In the genomic region with DNA sequence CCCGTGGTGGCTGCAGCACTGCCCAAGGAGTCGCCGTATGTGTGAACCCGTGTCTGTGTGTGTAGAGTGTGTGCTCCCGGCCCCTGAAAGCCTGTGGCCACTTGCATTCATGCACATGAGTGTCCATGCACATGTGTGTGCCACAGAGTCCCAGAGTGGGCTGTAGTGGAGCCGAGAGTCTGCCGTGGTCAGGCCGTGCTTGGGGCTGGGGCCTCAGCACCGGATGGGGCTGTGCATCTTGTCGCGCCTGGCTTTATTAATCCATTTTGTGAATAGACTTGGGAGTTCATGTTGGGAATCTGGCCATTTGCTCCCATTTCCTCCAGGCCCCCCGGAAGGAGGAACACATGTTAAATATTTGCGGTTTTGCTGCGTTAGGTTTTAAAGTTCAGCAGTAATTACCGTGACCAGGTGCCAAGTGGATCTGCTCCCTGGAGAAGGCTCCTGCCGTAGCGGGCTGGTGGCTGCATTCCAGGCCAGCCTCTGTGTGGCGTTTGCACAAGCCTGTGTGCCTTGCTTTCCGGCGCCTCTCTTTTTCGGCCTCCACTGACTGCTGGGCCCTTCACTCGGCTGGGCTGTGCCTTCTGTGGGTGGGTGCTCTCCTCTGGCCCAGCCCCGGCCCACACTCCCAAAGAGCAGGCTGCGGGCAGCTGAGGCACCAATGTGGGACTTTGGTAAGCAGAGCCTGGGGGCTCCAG, we compare ENCODE assay signal across 25 cellular contexts.
DNase-seq lines count a peak whose midpoint lies in the region; ATAC-seq, FAIRE-seq and TF ChIP-seq lines count a peak whose summit lies in the region.
"Had no signal": no experiment of that assay in that cellular context is flagged by ENCODE, and none has a peak within 500 bp of the region (broad histone marks: within the 10 kb centered on the region; RNA-seq: fewer than 3 reads in every experiment).

No MANE protein-coding gene starts in this region.

- no peak overlapping the region for H3K27ac Mint-ChIP-seq in MCF 10A (ENCODE audit: low read depth, unreplicated experiment)
- H3K27ac Mint-ChIP-seq: brain; CD8-positive, alpha-beta T cell; mesothelial cell of epicardium; naive thymus-derived CD4-positive, alpha-beta T cell had no signal

- intact Hi-C loops in HepG2 (cut with micrococcal nuclease; ENCODE audit: unreplicated experiment) = no loop called here
- intact Hi-C loops in right lobe of liver (cut with DNase I) = no loop called here
- intact Hi-C loops in MCF 10A (cut with micrococcal nuclease) = no loop called here
- intact Hi-C loops in vagina (cut with DNase I) = no loop called here

- H3K36me3 ChIP-seq in HepG2 (replicated peaks in 1 of 2; ENCODE audit: control insufficient read depth in 1 of 2, insufficient read depth in 2 of 2, low read length in 2 of 2) (no peaks in the 10 kb centered on the region), right lobe of liver (no peaks in the 10 kb centered on the region), iPS-15b (ENCODE audit: control insufficient read depth, insufficient read depth, low read length) (peaks cover 1% of the 10 kb centered on the region), vagina (no peaks in the 10 kb centered on the region)
- H3K36me3 ChIP-seq: stomach, thyroid gland had no signal

- no peak overlapping the region for H2AFZ ChIP-seq in HepG2 (ENCODE audit: low read length)

- no peaks in the 10 kb centered on the region for H3K79me2 ChIP-seq in HepG2 (ENCODE audit: insufficient read depth, low read length)

- in situ Hi-C loops in HepG2 (cut with HindIII; ENCODE audit: extremely low pct_ligation_motif_present, low pct_unique_long_range_greater_than_20kb) = no loop called here

- peaks cover 3 to 27% of the 10 kb centered on the region in 2 experiments; a peak in 2 of 5 replicates for H3K27me3 ChIP-seq in HepG2 (ENCODE audit: control insufficient read depth in 1 of 2, insufficient read depth in 2 of 2, low read length in 2 of 2)
- H3K27me3 ChIP-seq in right lobe of liver = no peaks in the 10 kb centered on the region
- H3K27me3 ChIP-seq in iPS-15b (ENCODE audit: control insufficient read depth, insufficient read depth, low read length) = no peaks in the 10 kb centered on the region
- H3K27me3 ChIP-seq in vagina = no peaks in the 10 kb centered on the region
- H3K27me3 ChIP-seq: thyroid gland had no signal

- TF ChIP-seq RAD21 in HepG2 (CRISPR knock-in tag; IDR thresholded peaks at IDR 0.05) = no peak

- FAIRE-seq in HepG2 (lab: Jason Lieb, UNC) = no peak
- FAIRE-seq: G401.6 had no signal

- H3K9ac ChIP-seq in HepG2 (ENCODE audit: insufficient read depth, low read depth, low read length) (no peak overlapping the region), iPS-15b (ENCODE audit: low read depth, low read length) (peak overlapping the region; percentile 37)

- POLR2A ChIA-PET in HepG2 (lab: Yijun Ruan, JAX) (no interaction called here), MCF 10A (lab: Yijun Ruan, JAX) (no interaction called here)

- ATAC-seq in HepG2 (peak; percentile 63; the same call in 2 of the 3 replicates), right lobe of liver (no peak), HG02798 (IDR thresholded peaks at IDR 0.05; ENCODE audit: poor library complexity, unreplicated experiment) (no peak)
- ATAC-seq: CD8-positive, alpha-beta T cell; left ventricle myocardium superior; naive thymus-derived CD4-positive, alpha-beta T cell had no signal

- TF ChIP-seq CTCF in HepG2 (CRISPR knock-in tag; IDR thresholded peaks at IDR 0.05) = no peak
- no peak for TF ChIP-seq CTCF in right lobe of liver (IDR thresholded peaks at IDR 0.05)
- no peak for TF ChIP-seq CTCF in MCF 10A (IDR thresholded peaks at IDR 0.05; ENCODE audit: unreplicated experiment)
- no peak for TF ChIP-seq CTCF in vagina (IDR thresholded peaks at IDR 0.05)

- H3K27ac ChIP-seq in HepG2 (ENCODE audit: extremely low read length, insufficient read depth, low read length) (no peak overlapping the region), right lobe of liver (no peak overlapping the region), vagina (no peak overlapping the region)
- H3K27ac ChIP-seq: skin epidermis, stomach, thyroid gland had no signal

- H3K4me3 Mint-ChIP-seq in MCF 10A (ENCODE audit: unreplicated experiment) = no peak overlapping the region
- H3K4me3 Mint-ChIP-seq: brain; CD8-positive, alpha-beta T cell; mesothelial cell of epicardium; naive thymus-derived CD4-positive, alpha-beta T cell had no signal

- H3K4me1 ChIP-seq in HepG2 (ENCODE audit: insufficient read depth, low read length) (no peaks in the 10 kb centered on the region), right lobe of liver (no peaks in the 10 kb centered on the region), iPS-15b (ENCODE audit: control insufficient read depth, insufficient read depth, low read length) (no peaks in the 10 kb centered on the region), vagina (no peaks in the 10 kb centered on the region)
- H3K4me1 ChIP-seq: stomach, thyroid gland had no signal

- 19% methylated on average over 14 of the region's 24 CpGs for WGBS in HepG2 (ENCODE audit: low lambda C conversion rate)
- WGBS in right lobe of liver (ENCODE audit: insufficient coverage, low coverage, low lambda C conversion rate, missing lambda C conversion rate) = 42% methylated on average over 8 of the region's 24 CpGs

- CTCF ChIA-PET in HepG2 (lab: Yijun Ruan, JAX; ENCODE audit: low intra/inter-chr PET ratio, low total read pairs) = no interaction called here
- CTCF ChIA-PET in MCF 10A (lab: Yijun Ruan, JAX) = no interaction called here

- BruUV-seq in HepG2 (replicated peaks; lab: Mats Ljungman, UMichigan) = no TSS peak
- BruUV-seq in MCF 10A (replicated peaks; lab: Mats Ljungman, UMichigan) = no TSS peak

- TF ChIP-seq EP300 in HepG2 (IDR thresholded peaks at IDR 0.05; ENCODE audit: low read depth in 2 of 2, low read length in 2 of 2) (no peak), HepG2 (CRISPR knock-in tag; IDR thresholded peaks at IDR 0.05; ENCODE audit: borderline replicate concordance) (no peak)

- no peaks in the 10 kb centered on the region for H3K27me3 Mint-ChIP-seq in MCF 10A (ENCODE audit: insufficient read depth, unreplicated experiment)

- peaks cover 7% of the 10 kb centered on the region for H3K9me3 Mint-ChIP-seq in MCF 10A (ENCODE audit: unreplicated experiment)
- H3K9me3 Mint-ChIP-seq: mesothelial cell of epicardium had no signal

- DNase-seq in HepG2 (ENCODE audit: low spot score) = no peak
- no peak for DNase-seq in right lobe of liver
- DNase-seq in NCI-H69 (lab: John Stamatoyannopoulos, UW) = peak; percentile 42
- no peak for DNase-seq in activated naive CD4-positive, alpha-beta T cell treated with anti-CD3 and anti-CD28 coated beads, Interleukin-2, amount 50 U/mL, for 16 hours
- no peak for DNase-seq in MCF 10A (ENCODE audit: unreplicated experiment)
- no peak for DNase-seq in vagina (ENCODE audit: extremely low spot score in 2 of 2)
- DNase-seq: activated CD4-positive, alpha-beta T cell treated with anti-CD3 and anti-CD28 coated beads for 4 hours; activated gamma-delta T cell treated with Interleukin-2 at 50 U/mL for 16 hours; activated T-cell treated with anti-CD3 and anti-CD28 coated beads, Interleukin-2, amount 50 U/mL, for 1 hour; CD8-positive, alpha-beta T cell; DMS153; hypothalamus; left ventricle myocardium superior; naive thymus-derived CD4-positive, alpha-beta T cell; NCI-H1048; NCI-H510A; occipital lobe; stomach; thyroid gland had no signal

- no peaks in the 10 kb centered on the region for H4K20me1 ChIP-seq in HepG2 (ENCODE audit: insufficient read depth, low read length)

- no peak overlapping the region for H3K4me3 ChIP-seq in HepG2 (replicated peaks in 1 of 3; ENCODE audit: insufficient read depth in 1 of 3, low read depth in 2 of 3, low read length in 3 of 3)
- no peak overlapping the region for H3K4me3 ChIP-seq in right lobe of liver
- no peak overlapping the region for H3K4me3 ChIP-seq in iPS-15b (ENCODE audit: low read depth, low read length)
- H3K4me3 ChIP-seq in vagina = no peak overlapping the region
- H3K4me3 ChIP-seq: skin epidermis, stomach, thyroid gland had no signal

- H3K4me2 ChIP-seq in HepG2 (ENCODE audit: low read depth, low read length) = no peak overlapping the region

- no peaks in the 10 kb centered on the region for H3K4me1 Mint-ChIP-seq in MCF 10A (ENCODE audit: insufficient read depth, unreplicated experiment)
- H3K4me1 Mint-ChIP-seq: mesothelial cell of epicardium; naive thymus-derived CD4-positive, alpha-beta T cell had no signal

- TF ChIP-seq POLR2A in HepG2 (IDR thresholded peaks at IDR 0.05; ENCODE audit: insufficient read depth in 1 of 2, low read depth in 2 of 2, low read length in 2 of 2) (no peak), right lobe of liver (IDR thresholded peaks at IDR 0.05) (no peak), vagina (IDR thresholded peaks at IDR 0.05) (no peak)

- no peaks in the 10 kb centered on the region for H3K36me3 Mint-ChIP-seq in MCF 10A (ENCODE audit: insufficient read depth, unreplicated experiment)
- H3K36me3 Mint-ChIP-seq: brain; CD8-positive, alpha-beta T cell; naive thymus-derived CD4-positive, alpha-beta T cell had no signal

- H3K9me3 ChIP-seq in HepG2 (ENCODE audit: low read length) = no peaks in the 10 kb centered on the region
- no peaks in the 10 kb centered on the region for H3K9me3 ChIP-seq in right lobe of liver
- H3K9me3 ChIP-seq in iPS-15b (ENCODE audit: control insufficient read depth, insufficient read depth, low read length) = no peaks in the 10 kb centered on the region
- no peaks in the 10 kb centered on the region for H3K9me3 ChIP-seq in vagina
- H3K9me3 ChIP-seq: thyroid gland had no signal

TF ChIP-seq in HepG2, 621 proteins besides CTCF, POLR2A, EP300 and RAD21 (continues in another document):
- TF ChIP-seq ZNF674 (CRISPR knock-in tag; IDR thresholded peaks at IDR 0.05; ENCODE audit: low read depth) (no peak), FOXM1 (CRISPR knock-in tag; IDR thresholded peaks at IDR 0.05) (no peak), ZNF501 (CRISPR knock-in tag; IDR thresholded peaks at IDR 0.05) (no peak), NFE2 (CRISPR knock-in tag; IDR thresholded peaks at IDR 0.05) (no peak), ZNF10 (CRISPR knock-in tag; IDR thresholded peaks at IDR 0.05; ENCODE audit: borderline replicate concordance, low read depth) (no peak), ZNF768 (CRISPR knock-in tag; IDR thresholded peaks at IDR 0.05) (0 out of 2 replicates have a peak, but pooled peaks have one; percentile 33)
- TF ChIP-seq, protein P1, sequence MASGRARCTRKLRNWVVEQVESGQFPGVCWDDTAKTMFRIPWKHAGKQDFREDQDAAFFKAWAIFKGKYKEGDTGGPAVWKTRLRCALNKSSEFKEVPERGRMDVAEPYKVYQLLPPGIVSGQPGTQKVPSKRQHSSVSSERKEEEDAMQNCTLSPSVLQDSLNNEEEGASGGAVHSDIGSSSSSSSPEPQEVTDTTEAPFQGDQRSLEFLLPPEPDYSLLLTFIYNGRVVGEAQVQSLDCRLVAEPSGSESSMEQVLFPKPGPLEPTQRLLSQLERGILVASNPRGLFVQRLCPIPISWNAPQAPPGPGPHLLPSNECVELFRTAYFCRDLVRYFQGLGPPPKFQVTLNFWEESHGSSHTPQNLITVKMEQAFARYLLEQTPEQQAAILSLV (CRISPR knock-in tag; IDR thresholded peaks at IDR 0.05; ENCODE audit: borderline replicate concordance) = no peak
